In genomic region chr1:21579788-21580187, GRCh38 we compare ENCODE assay signal across 22 cellular contexts.
A peak's percentile ranks its signal among the peaks of the same experiment; 100 is the strongest.
DNase-seq lines count a peak whose midpoint lies in the region; ATAC-seq, FAIRE-seq and TF ChIP-seq lines count a peak whose summit lies in the region.
"Had no signal": no experiment of that assay in that cellular context is flagged by ENCODE, and none has a peak within 500 bp of the region (broad histone marks: within the 10 kb centered on the region; RNA-seq: fewer than 3 reads in every experiment).

No MANE protein-coding gene starts in this region.

- FAIRE-seq in A549 (lab: Jason Lieb, UNC), result peak; percentile 43
- FAIRE-seq: A204.1, TTC549 had no signal

- H3K27ac ChIP-seq in A549 (peak overlapping the region in 1 of 2 experiments; percentile 17; a peak in 1 of 6 replicates), stomach (no peak overlapping the region), heart right ventricle (no peak overlapping the region)
- H3K27ac ChIP-seq: BLaER1 treated with 17β-estradiol and CSF1 and Interleukin-3, amounts not matched to agents 10 nM and 100 nM; thoracic aorta had no signal

- H3K36me3 ChIP-seq in kidney epithelial cell (ENCODE audit: control insufficient read depth, insufficient read depth, low read length), result no peaks in the 10 kb centered on the region
- no peaks in the 10 kb centered on the region for H3K36me3 ChIP-seq in stomach
- no peaks in the 10 kb centered on the region for H3K36me3 ChIP-seq in heart right ventricle
- H3K36me3 ChIP-seq: BLaER1 treated with 17β-estradiol and CSF1 and Interleukin-3, amounts not matched to agents 10 nM and 100 nM; thoracic aorta had no signal

- POLR2A ChIA-PET in A549 (lab: Yijun Ruan, JAX), result no interaction called here
- POLR2A ChIA-PET in GM10248 (lab: Yijun Ruan, JAX), result no interaction called here

- peaks cover 13% of the 10 kb centered on the region for H3K4me1 ChIP-seq in A549
- peaks cover under 1 to 2% (median 2%) of the 10 kb centered on the region in 4 donors for H3K4me1 ChIP-seq in stomach
- peaks cover 3 to 22% (median 12%) of the 10 kb centered on the region in 9 donors for H3K4me1 ChIP-seq in heart right ventricle

- WGBS in A549 (ENCODE audit: missing lambda C conversion rate), result 4% methylated on average over 3 of the region's 3 CpGs
- 59 to 67% (median 63%) methylated on average over 3 of the region's 3 CpGs for WGBS in stomach, 5 donors
- 66 to 72% methylated on average over 3 of the region's 3 CpGs for WGBS in heart right ventricle, 2 donors

- intact Hi-C loops in stomach (cut with DNase I; ENCODE audit: low total_unique reads), result loop anchor here (10.0 kb wide), 1 partner anchor 75 kb away; the partner anchor contains the start of gene ALPL
- intact Hi-C loops in heart right ventricle (cut with DNase I), result loop anchor here in 6 of 10 donors (10.0 kb wide), 4 partner anchors 75 to 335 kb away; no protein-coding TSS in a partner anchor

- H3K4me3 ChIP-seq in A549 (no peak overlapping the region), kidney epithelial cell (ENCODE audit: low read depth, low read length) (no peak overlapping the region), stomach (no peak overlapping the region), heart right ventricle (no peak overlapping the region)
- H3K4me3 ChIP-seq: BLaER1 treated with 17β-estradiol and CSF1 and Interleukin-3, amounts not matched to agents 10 nM and 100 nM; thoracic aorta had no signal

- TF ChIP-seq CTCF in A549 (IDR thresholded peaks at IDR 0.05), result no peak
- no peak for TF ChIP-seq CTCF in kidney epithelial cell (IDR thresholded peaks at IDR 0.05; ENCODE audit: insufficient read depth, low read length, poor library complexity, severe bottlenecking)
- TF ChIP-seq CTCF in stomach (IDR thresholded peaks at IDR 0.05), result no peak
- TF ChIP-seq CTCF in GM10248 (IDR thresholded peaks at IDR 0.05; ENCODE audit: control extremely low read depth, extremely low read depth, low read depth, missing control alignments), result no peak
- no peak for TF ChIP-seq CTCF in heart right ventricle (IDR thresholded peaks at IDR 0.05)

- no peaks in the 10 kb centered on the region for H3K9me3 ChIP-seq in A549
- no peaks in the 10 kb centered on the region for H3K9me3 ChIP-seq in stomach
- peaks cover 0 to 4% (median 0%) of the 10 kb centered on the region in 11 donors for H3K9me3 ChIP-seq in heart right ventricle
- H3K9me3 ChIP-seq: BLaER1 treated with 17β-estradiol and CSF1 and Interleukin-3, amounts not matched to agents 10 nM and 100 nM; thoracic aorta had no signal

- TF ChIP-seq POLR2A in A549 (IDR thresholded peaks at IDR 0.05; ENCODE audit: low read length) (no peak), stomach (IDR thresholded peaks at IDR 0.05) (no peak)

- TF ChIP-seq RAD21 in A549 (conservative IDR thresholded peaks at IDR 0.05 in 1 of 2, IDR thresholded peaks at IDR 0.05 in 1 of 2), result no peak

- CTCF ChIA-PET in A549 (lab: Yijun Ruan, JAX), result interaction anchor here (0.7 to 1.6 kb wide), 4 partner anchors 15 to 211 kb away, joined by 3 to 6 read pairs (median 3); no protein-coding TSS in a partner anchor
- CTCF ChIA-PET in GM10248 (lab: Yijun Ruan, JAX), result interaction anchor here (0.7 to 0.8 kb wide), 2 partner anchors 79 to 200 kb away, joined by 3 read pairs; no protein-coding TSS in a partner anchor

- H3K4me2 ChIP-seq in A549, result peak overlapping the region; percentile 52

- peak; percentile 46 to 53 for DNase-seq in A549 (ENCODE audit: low read depth in 1 of 2, low spot score in 1 of 2)
- DNase-seq in M059J (ENCODE audit: low read depth), result peak; percentile 43
- peak; percentile 12 for DNase-seq in RKO (ENCODE audit: low spot score)
- DNase-seq in kidney epithelial cell (ENCODE audit: low read depth), result peak; percentile 61
- no peak for DNase-seq in stomach
- no peak for DNase-seq in GM10248 (ENCODE audit: extremely low spot score)
- no peak for DNase-seq in heart right ventricle
- DNase-seq: activated CD4-positive, alpha-beta T cell treated with anti-CD3 and anti-CD28 coated beads, Interleukin-2, amount 10 ng/mL, durations not matched to agents 24 days and 14 days; activated CD8-positive, alpha-beta memory T cell treated with anti-CD3 and anti-CD28 coated beads, Interleukin-2, amount 50 U/mL, for 48 hours; activated effector memory CD4-positive, alpha-beta T cell treated with anti-CD3 and anti-CD28 coated beads, Interleukin-2, amount 50 U/mL, for 16 hours; amygdala; DMS 273 treated with DMSO at 0.1 percent for 48 hours; islet precursor cell; NCI-H2171 treated with DMSO at 0.1 percent for 48 hours; NK-92 treated with Interleukin-12 subunit alpha and Interleukin-12 subunit beta, amount 100 ng/mL, for 24 hours; retina; SW 1271 had no signal

- no peak for TF ChIP-seq EP300 in A549 (IDR thresholded peaks at IDR 0.05)
- no peak for TF ChIP-seq EP300 in stomach (IDR thresholded peaks at IDR 0.05)

- peak; percentile 45 to 69; a peak in 4 of 6 replicates for ATAC-seq in A549
- ATAC-seq in GM21619 (IDR thresholded peaks at IDR 0.05; ENCODE audit: unreplicated experiment), result no peak
- ATAC-seq in heart right ventricle, result no peak

- H3K27me3 ChIP-seq in kidney epithelial cell (ENCODE audit: control insufficient read depth, insufficient read depth, low read length) (no peaks in the 10 kb centered on the region), stomach (peaks cover 0 to 22% (median 0%) of the 10 kb centered on the region in 3 donors), heart right ventricle (peaks cover 0 to 9% (median 0%) of the 10 kb centered on the region in 7 donors)

TF ChIP-seq in A549, 52 proteins besides CTCF, POLR2A, EP300 and RAD21:
- TF ChIP-seq FOSL2 (IDR thresholded peaks at IDR 0.05) (no peak), FOSL2 (CRISPR knock-in tag; IDR thresholded peaks at IDR 0.05) (0 out of 2 replicates have a peak, but pooled peaks have one; percentile 19), TFCP2L1 (CRISPR knock-in tag; IDR thresholded peaks at IDR 0.05) (no peak), MAFK (IDR thresholded peaks at IDR 0.05; ENCODE audit: partially characterized antibody) (peak; percentile 99)

Comparison
In these comparisons a context has a peak if more than half of its experiments do, and no peak if none do; other contexts are left out.
1. ATAC-seq: peak in A549 (2 of 2); none in GM21619 (single experiment) and heart right ventricle (0 of 8).
2. DNase-seq: peak in A549 (2 of 2), M059J (single experiment), RKO (single experiment) and kidney epithelial cell (single experiment); none in stomach (single experiment), GM10248 (single experiment) and heart right ventricle (0 of 2).